In genomic region chr15:70356062-70356860, GRCh38 we compare ENCODE assay signal across 17 cellular contexts.
A peak's percentile ranks its signal among the peaks of the same experiment; 100 is the strongest.
DNase-seq lines count a peak whose midpoint lies in the region; ATAC-seq and TF ChIP-seq lines count a peak whose summit lies in the region.
"Had no signal": no experiment of that assay in that cellular context is flagged by ENCODE, and none has a peak within 500 bp of the region (broad histone marks: within the 10 kb centered on the region; RNA-seq: fewer than 3 reads in every experiment).

No MANE protein-coding gene starts in this region.

- TF ChIP-seq POLR2A in stomach (IDR thresholded peaks at IDR 0.05) = no peak

- no peak for ATAC-seq in lung (ENCODE audit: insufficient read depth, low FRiP score)
- ATAC-seq in HG03280 (IDR thresholded peaks at IDR 0.05; ENCODE audit: unreplicated experiment) = no peak
- ATAC-seq: CD8-positive, alpha-beta T cell; Panc1 had no signal

- H3K27ac ChIP-seq in KOPT-K1 (ENCODE audit: low read depth, low read length, poor library complexity, severe bottlenecking) (peak overlapping the region; percentile 41), lung (ENCODE audit: low read depth in 1 of 2, low read length in 1 of 2) (no peak overlapping the region), stomach (no peak overlapping the region)
- H3K27ac ChIP-seq: HL-60 had no signal

- intact Hi-C loops in stomach (cut with DNase I; ENCODE audit: low total_unique reads) = no loop called here

- H3K9ac ChIP-seq in NT2/D1 (ENCODE audit: insufficient read length, low read depth) = peak overlapping the region; percentile 7

- no peak for TF ChIP-seq CTCF in lung (IDR thresholded peaks at IDR 0.05; ENCODE audit: control extremely low read depth, extremely low read depth)
- TF ChIP-seq CTCF in stomach (IDR thresholded peaks at IDR 0.05) = no peak

- 83 to 90% methylated on average over 9 of the region's 9 CpGs for WGBS in lung, 2 donors
- WGBS in stomach, 5 donors = 62 to 81% (median 72%) methylated on average over 6 to 9 of the region's 9 CpGs

- H3K36me3 ChIP-seq in KOPT-K1 (ENCODE audit: insufficient read depth, low read length) (no peaks in the 10 kb centered on the region), NT2/D1 (ENCODE audit: insufficient read depth, insufficient read length, low read length) (no peaks in the 10 kb centered on the region), lung (ENCODE audit: control insufficient read depth in 2 of 2, insufficient read depth in 2 of 2, low read length in 2 of 2) (no peaks in the 10 kb centered on the region), stomach (no peaks in the 10 kb centered on the region)
- H3K36me3 ChIP-seq: BE2C had no signal

- H3K9me3 ChIP-seq in KOPT-K1 (ENCODE audit: insufficient read depth, low read length, poor library complexity, severe bottlenecking) (no peaks in the 10 kb centered on the region), NT2/D1 (ENCODE audit: insufficient read depth, low read length) (no peaks in the 10 kb centered on the region), lung (ENCODE audit: control insufficient read depth in 2 of 2, insufficient read depth in 1 of 2, low read length in 1 of 2) (no peaks in the 10 kb centered on the region), stomach (no peaks in the 10 kb centered on the region)
- H3K9me3 ChIP-seq: BE2C had no signal

- H3K27me3 ChIP-seq in NT2/D1 (ENCODE audit: insufficient read depth, insufficient read length) (peaks cover 3% of the 10 kb centered on the region), lung (ENCODE audit: control insufficient read depth, insufficient read depth) (no peaks in the 10 kb centered on the region), stomach (no peaks in the 10 kb centered on the region)
- H3K27me3 ChIP-seq: BE2C had no signal

- TF ChIP-seq EP300 in stomach (IDR thresholded peaks at IDR 0.05) = no peak

- H3K4me1 ChIP-seq in NT2/D1 (ENCODE audit: insufficient read depth, insufficient read length) (peaks cover 15% of the 10 kb centered on the region), lung (ENCODE audit: control insufficient read depth in 2 of 2, insufficient read depth in 2 of 2, low read length in 2 of 2) (no peaks in the 10 kb centered on the region), stomach (peaks cover 0 to 27% (median 14%) of the 10 kb centered on the region in 4 donors)

- DNase-seq in NT2/D1 (ENCODE audit: low read depth, low spot score) (no peak), lung (ENCODE audit: low spot score) (peak; percentile 25), stomach (peak; percentile 59), NCI-H2227 (lab: John Stamatoyannopoulos, UW; ENCODE audit: unreplicated experiment) (no peak), glomerular visceral epithelial cell (ENCODE audit: extremely low spot score) (no peak)
- DNase-seq: BE2C, KBM-7, NCI-H1092 treated with DMSO at 0.1 percent for 48 hours, NCI-H1694, NCI-H446, SHP77 treated with DMSO at 0.1 percent for 48 hours had no signal

- H3K4me3 ChIP-seq in NT2/D1 (ENCODE audit: insufficient read length, low read depth) (no peak overlapping the region), lung (no peak overlapping the region), stomach (no peak overlapping the region)
- H3K4me3 ChIP-seq: GM23338 had no signal

Comparison
In these comparisons a context has a peak if more than half of its experiments do, and no peak if none do; other contexts are left out.
1. DNase-seq: peak in lung (single experiment) and stomach (single experiment); none in NT2/D1 (single experiment), NCI-H2227 (single experiment) and glomerular visceral epithelial cell (single experiment).